In the genomic region with DNA sequence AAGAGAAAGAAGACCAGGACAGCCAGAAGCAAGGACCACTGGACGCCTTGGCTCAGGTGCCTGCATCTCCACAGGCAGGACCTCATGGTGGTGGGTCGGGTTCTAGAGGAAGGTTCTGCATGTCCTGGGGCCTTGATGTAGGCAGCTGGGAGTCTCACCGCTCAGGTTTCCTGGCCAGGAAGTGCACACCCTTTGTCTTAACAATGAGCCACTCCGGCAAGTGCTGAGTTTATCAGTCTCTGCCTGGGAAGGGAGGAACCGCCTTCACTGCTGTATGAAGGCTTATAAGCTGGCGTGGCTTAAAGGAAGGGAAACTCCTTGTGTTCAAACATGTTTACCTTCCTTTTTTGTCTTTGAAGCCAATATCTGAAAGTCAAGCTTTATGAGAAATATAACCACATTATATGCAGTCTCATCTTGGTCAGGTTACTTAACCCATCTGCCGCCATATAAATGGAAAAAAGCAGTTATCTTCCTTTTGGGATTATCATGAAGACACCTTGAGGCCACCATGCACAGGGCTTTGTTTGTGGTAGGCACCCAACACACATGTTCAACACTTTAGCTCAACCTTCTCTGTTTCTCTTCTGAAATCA, we compare ENCODE assay signal across 8 cellular contexts. TPM values are rescaled to one million over a fixed set of nuclear protein-coding genes. Genes with fewer than 3 reads are reported as not detected.
DNase-seq lines count a peak whose midpoint lies in the region; ATAC-seq and TF ChIP-seq lines count a peak whose summit lies in the region.
"Had no signal": no experiment of that assay in that cellular context is flagged by ENCODE, and none has a peak within 500 bp of the region (broad histone marks: within the 10 kb centered on the region; RNA-seq: fewer than 3 reads in every experiment).

A gene with protein sequence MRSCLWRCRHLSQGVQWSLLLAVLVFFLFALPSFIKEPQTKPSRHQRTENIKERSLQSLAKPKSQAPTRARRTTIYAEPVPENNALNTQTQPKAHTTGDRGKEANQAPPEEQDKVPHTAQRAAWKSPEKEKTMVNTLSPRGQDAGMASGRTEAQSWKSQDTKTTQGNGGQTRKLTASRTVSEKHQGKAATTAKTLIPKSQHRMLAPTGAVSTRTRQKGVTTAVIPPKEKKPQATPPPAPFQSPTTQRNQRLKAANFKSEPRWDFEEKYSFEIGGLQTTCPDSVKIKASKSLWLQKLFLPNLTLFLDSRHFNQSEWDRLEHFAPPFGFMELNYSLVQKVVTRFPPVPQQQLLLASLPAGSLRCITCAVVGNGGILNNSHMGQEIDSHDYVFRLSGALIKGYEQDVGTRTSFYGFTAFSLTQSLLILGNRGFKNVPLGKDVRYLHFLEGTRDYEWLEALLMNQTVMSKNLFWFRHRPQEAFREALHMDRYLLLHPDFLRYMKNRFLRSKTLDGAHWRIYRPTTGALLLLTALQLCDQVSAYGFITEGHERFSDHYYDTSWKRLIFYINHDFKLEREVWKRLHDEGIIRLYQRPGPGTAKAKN (minus strand): TSS at position 205 of the 596 bp plus-strand sequence. CDS start 119 bp downstream, at position 86.

- no peak for ATAC-seq in HG02885 (IDR thresholded peaks at IDR 0.05; ENCODE audit: poor library complexity, unreplicated experiment)

- no peaks in the 10 kb centered on the region for H3K4me1 ChIP-seq in right atrium auricular region

- DNase-seq in OCI-M2 (lab: John Stamatoyannopoulos, UW; ENCODE audit: unreplicated experiment) (peak; percentile 33), right atrium auricular region (ENCODE audit: low spot score) (no peak), NCI-H748 (lab: John Stamatoyannopoulos, UW; ENCODE audit: unreplicated experiment) (no peak), retina (no peak)
- DNase-seq in activated T-cell treated with anti-CD3 and anti-CD28 coated beads, Interleukin-2, amount 50 U/mL, for 48 hours, result peak; percentile 31
- peak in 5 of 6 experiments; percentile 8 to 67 (median 54) for DNase-seq in stimulated activated naive CD4-positive, alpha-beta T cell (lab: John Stamatoyannopoulos, UW)
- DNase-seq: NCI-H1417 had no signal

- H3K9me3 ChIP-seq in right atrium auricular region, result peaks cover 0 to 5% of the 10 kb centered on the region in 2 donors

- TF ChIP-seq CTCF in right atrium auricular region (IDR thresholded peaks at IDR 0.05), result no peak

- H3K4me3 ChIP-seq in right atrium auricular region, result peak within 1 kb of the TSS in 1 of 2 donors; percentile 8

- peak within 1 kb of the TSS; percentile 7 to 27 for H3K27ac ChIP-seq in right atrium auricular region

- no peaks in the 10 kb centered on the region for H3K27me3 ChIP-seq in right atrium auricular region

- no peaks in the 10 kb centered on the region for H3K36me3 ChIP-seq in right atrium auricular region

RNA-seq across cellular contexts. Expression of the gene that starts here (rescaled TPM):
- 1 to 10 TPM; 2.4 to 7.1 TPM for total RNA-seq in right atrium auricular region

Comparison
In these comparisons a context has a peak if more than half of its experiments do, and no peak if none do; other contexts are left out.
1. DNase-seq: peak in OCI-M2 (single experiment), activated T-cell treated with anti-CD3 and anti-CD28 coated beads, Interleukin-2, amount 50 U/mL, for 48 hours (2 of 2) and stimulated activated naive CD4-positive, alpha-beta T cell (5 of 6); none in right atrium auricular region (single experiment), NCI-H748 (single experiment) and retina (single experiment).